In genomic region chr5:65481171-65481575, GRCh38 we compare ENCODE assay signal across 8 cellular contexts. TPM values are rescaled to one million over a fixed set of nuclear protein-coding genes. Genes with fewer than 3 reads are reported as not detected.
A peak's percentile ranks its signal among the peaks of the same experiment; 100 is the strongest.
DNase-seq lines count a peak whose midpoint lies in the region; ATAC-seq, FAIRE-seq and TF ChIP-seq lines count a peak whose summit lies in the region.

No MANE protein-coding gene starts in this region.

- no peak for TF ChIP-seq RAD21 in HepG2 (CRISPR knock-in tag; IDR thresholded peaks at IDR 0.05)

- TF ChIP-seq POLR2A in HepG2 (IDR thresholded peaks at IDR 0.05; ENCODE audit: insufficient read depth in 1 of 2, low read depth in 2 of 2, low read length in 2 of 2): no peak
- no peak for TF ChIP-seq POLR2A in upper lobe of left lung (IDR thresholded peaks at IDR 0.05)

- H4K20me1 ChIP-seq in HepG2 (ENCODE audit: insufficient read depth, low read length): no peaks in the 10 kb centered on the region

- H3K9me3 Mint-ChIP-seq in activated naive CD8-positive, alpha-beta T cell treated with anti-CD3 and anti-CD28 coated beads, Interleukin-2, amount 50 U/mL, for 24 hours: no peaks in the 10 kb centered on the region

- TF ChIP-seq CTCF in HepG2 (CRISPR knock-in tag; IDR thresholded peaks at IDR 0.05) (no peak), upper lobe of left lung (IDR thresholded peaks at IDR 0.05) (no peak), GM10248 (IDR thresholded peaks at IDR 0.05; ENCODE audit: control extremely low read depth, extremely low read depth, low read depth, missing control alignments) (no peak)

- CTCF ChIA-PET in HepG2 (lab: Yijun Ruan, JAX; ENCODE audit: low intra/inter-chr PET ratio, low total read pairs): interaction anchor here (0.8 kb wide), 1 partner anchor 380 kb away, joined by 3 read pairs; no protein-coding TSS in a partner anchor
- CTCF ChIA-PET in GM10248 (lab: Yijun Ruan, JAX): interaction anchor here (0.9 to 4.4 kb wide), 5 partner anchors 9 to 671 kb away, joined by 3 to 48 read pairs (median 6); no protein-coding TSS in a partner anchor

- no peaks in the 10 kb centered on the region for H3K79me2 ChIP-seq in HepG2 (ENCODE audit: insufficient read depth, low read length)

- H3K4me3 Mint-ChIP-seq in activated naive CD8-positive, alpha-beta T cell treated with anti-CD3 and anti-CD28 coated beads, Interleukin-2, amount 50 U/mL, for 24 hours: no peak overlapping the region

- H3K4me1 ChIP-seq in HepG2 (ENCODE audit: insufficient read depth, low read length): peaks cover 17% of the 10 kb centered on the region
- H3K4me1 ChIP-seq in upper lobe of left lung: peaks cover 14 to 25% (median 16%) of the 10 kb centered on the region in 4 donors

- H3K27me3 ChIP-seq in HepG2 (ENCODE audit: control insufficient read depth in 1 of 2, insufficient read depth in 2 of 2, low read length in 2 of 2) (no peaks in the 10 kb centered on the region; a peak in 1 of 5 replicates), upper lobe of left lung (no peaks in the 10 kb centered on the region)

- no peaks in the 10 kb centered on the region for H3K36me3 ChIP-seq in HepG2 (replicated peaks in 1 of 2; ENCODE audit: control insufficient read depth in 1 of 2, insufficient read depth in 2 of 2, low read length in 2 of 2)
- no peaks in the 10 kb centered on the region for H3K36me3 ChIP-seq in upper lobe of left lung

- peak overlapping the region; percentile 92 for H3K27ac Mint-ChIP-seq in activated naive CD8-positive, alpha-beta T cell treated with anti-CD3 and anti-CD28 coated beads, Interleukin-2, amount 50 U/mL, for 24 hours

- in situ Hi-C loops in HepG2 (cut with HindIII; ENCODE audit: extremely low pct_ligation_motif_present, low pct_unique_long_range_greater_than_20kb): loop anchor here (5.0 to 25.0 kb wide), 5 partner anchors 264 to 844 kb away; no protein-coding TSS in a partner anchor

- no peaks in the 10 kb centered on the region for H3K9me3 ChIP-seq in HepG2 (ENCODE audit: low read length)
- no peaks in the 10 kb centered on the region for H3K9me3 ChIP-seq in upper lobe of left lung

- WGBS in HepG2 (ENCODE audit: low lambda C conversion rate): 1% methylated on average over 7 of the region's 7 CpGs
- WGBS in upper lobe of left lung, 2 donors: 0% methylated on average over 7 of the region's 7 CpGs

- DNase-seq in activated naive CD8-positive, alpha-beta T cell treated with anti-CD3 and anti-CD28 coated beads, Interleukin-2, amount 50 U/mL, for 24 hours: no peak
- no peak for DNase-seq in HepG2 (ENCODE audit: low spot score)
- no peak for DNase-seq in upper lobe of left lung
- DNase-seq in NK-92 treated with Interleukin-12 subunit alpha and Interleukin-12 subunit beta, amount 100 ng/mL, for 24 hours (lab: John Stamatoyannopoulos, UW): no peak
- no peak for DNase-seq in GM10248 (ENCODE audit: extremely low spot score)
- DNase-seq in activated naive CD4-positive, alpha-beta T cell treated with anti-CD3 and anti-CD28 coated beads, Interleukin-2, amount 50 U/mL, for 16 hours: no peak

- TF ChIP-seq EP300 in HepG2 (IDR thresholded peaks at IDR 0.05; ENCODE audit: low read depth in 2 of 2, low read length in 2 of 2) (no peak), HepG2 (CRISPR knock-in tag; IDR thresholded peaks at IDR 0.05; ENCODE audit: borderline replicate concordance) (no peak), upper lobe of left lung (IDR thresholded peaks at IDR 0.05) (no peak)

- no peak for FAIRE-seq in HepG2 (lab: Jason Lieb, UNC)

- peaks cover 15% of the 10 kb centered on the region for H3K4me1 Mint-ChIP-seq in activated naive CD8-positive, alpha-beta T cell treated with anti-CD3 and anti-CD28 coated beads, Interleukin-2, amount 50 U/mL, for 24 hours

- no TSS peak for BruUV-seq in HepG2 (replicated peaks; lab: Mats Ljungman, UMichigan)

- POLR2A ChIA-PET in HepG2 (lab: Yijun Ruan, JAX): interaction anchor here (0.8 to 3.4 kb wide), 2 partner anchors 82 to 379 kb away, joined by 3 to 24 read pairs; partner anchors contain the start of genes CENPK and PPWD1
- POLR2A ChIA-PET in GM10248 (lab: Yijun Ruan, JAX): no interaction called here

- peak; percentile 33 for ATAC-seq in GM18511 (IDR thresholded peaks at IDR 0.05; ENCODE audit: unreplicated experiment)
- ATAC-seq in HG02938 (IDR thresholded peaks at IDR 0.05; ENCODE audit: unreplicated experiment): peak; percentile 7
- ATAC-seq in activated naive CD8-positive, alpha-beta T cell treated with anti-CD3 and anti-CD28 coated beads, Interleukin-2, amount 50 U/mL, for 24 hours: no peak
- ATAC-seq in HepG2: peak; percentile 36
- no peak for ATAC-seq in upper lobe of left lung (ENCODE audit: low FRiP score in 2 of 2)

- no peaks in the 10 kb centered on the region for H3K27me3 Mint-ChIP-seq in activated naive CD8-positive, alpha-beta T cell treated with anti-CD3 and anti-CD28 coated beads, Interleukin-2, amount 50 U/mL, for 24 hours

- peak overlapping the region; percentile 58 for H3K9ac ChIP-seq in HepG2 (ENCODE audit: insufficient read depth, low read depth, low read length)

- H3K4me3 ChIP-seq in HepG2 (replicated peaks in 1 of 3; ENCODE audit: insufficient read depth in 1 of 3, low read depth in 2 of 3, low read length in 3 of 3): peak overlapping the region; percentile 61 to 73 (median 67)
- peak overlapping the region in 3 of 4 donors; percentile 45 to 57 (median 57) for H3K4me3 ChIP-seq in upper lobe of left lung

- H3K27ac ChIP-seq in HepG2 (ENCODE audit: extremely low read length, insufficient read depth, low read length) (peak overlapping the region; percentile 56), upper lobe of left lung (peak overlapping the region; percentile 76 to 86 (median 82))

- intact Hi-C loops in HepG2 (cut with micrococcal nuclease; ENCODE audit: unreplicated experiment): loop anchor here (5.0 kb wide), 3 partner anchors 154 to 844 kb away; no protein-coding TSS in a partner anchor

- peak overlapping the region; percentile 95 for H3K4me2 ChIP-seq in HepG2 (ENCODE audit: low read depth, low read length)

- H2AFZ ChIP-seq in HepG2 (ENCODE audit: low read length): peak overlapping the region; percentile 88

- H3K36me3 Mint-ChIP-seq in activated naive CD8-positive, alpha-beta T cell treated with anti-CD3 and anti-CD28 coated beads, Interleukin-2, amount 50 U/mL, for 24 hours (ENCODE audit: low read depth): no peaks in the 10 kb centered on the region

TF ChIP-seq in HepG2, 621 proteins besides CTCF, POLR2A, EP300 and RAD21:
- TF ChIP-seq ZNF275 (CRISPR knock-in tag; IDR thresholded peaks at IDR 0.05; ENCODE audit: borderline replicate concordance) (no peak), NCOR1 (IDR thresholded peaks at IDR 0.05; ENCODE audit: borderline replicate concordance, low read length) (no peak), TCF12 (IDR thresholded peaks at IDR 0.05) (no peak), TCF12 (CRISPR knock-in tag; IDR thresholded peaks at IDR 0.05) (no peak), ZNF264 (CRISPR knock-in tag; IDR thresholded peaks at IDR 0.05) (no peak), ZSCAN21 (CRISPR knock-in tag; IDR thresholded peaks at IDR 0.05; ENCODE audit: borderline replicate concordance) (no peak), DRAP1 (CRISPR knock-in tag; IDR thresholded peaks at IDR 0.05) (no peak)

RNA-seq across cellular contexts. Expression of gene ADAMTS6, which starts 0.5 kb away (rescaled TPM):
- 0.93 and 3.1 TPM in 2 replicates for total RNA-seq in HepG2 (2016; rRNA removed; fragmentation: Illumina TruSeq; extraction: Trizol)
- 15.4 and 18.4 TPM in 2 replicates for total RNA-seq in HepG2 (2016; cell fraction: cytosol; rRNA removed; fragmentation: Illumina TruSeq; extraction: Trizol; ENCODE audit: low read depth)
- total RNA-seq in HepG2 (2016; cell fraction: insoluble cytoplasmic fraction; rRNA removed; fragmentation: Illumina TruSeq; extraction: Trizol): 2.0 and 3.5 TPM in 2 replicates
- total RNA-seq in HepG2 (2016; cell fraction: membrane; rRNA removed; fragmentation: Illumina TruSeq; extraction: Trizol): 11.5 and 16.5 TPM in 2 replicates
- 7.5 and 9.0 TPM in 2 replicates for total RNA-seq in HepG2 (2016; cell fraction: nucleus; rRNA removed; fragmentation: Illumina TruSeq; extraction: Trizol)
- 7.3 and 8.2 TPM in 2 replicates for polyA plus RNA-seq in HepG2 (2011; rRNA removed)
- polyA plus RNA-seq in HepG2 (2011; cell fraction: cytosol; rRNA removed): 2.2 and 3.2 TPM in 2 replicates
- 39.0 and 39.9 TPM in 2 replicates for polyA plus RNA-seq in HepG2 (2011; cell fraction: nucleus; rRNA removed)
- 4.2 and 5.0 TPM in 2 replicates for polyA plus RNA-seq in HepG2 (2012)
- 0.01 and 0.02 TPM in 2 replicates for polyA plus RNA-seq in HepG2 (2016; cell fraction: cytosol; fragmentation: Illumina TruSeq; extraction: Trizol; ENCODE audit: low read depth)
- polyA plus RNA-seq in HepG2 (2016; cell fraction: insoluble cytoplasmic fraction; fragmentation: Illumina TruSeq; extraction: Trizol; ENCODE audit: low read depth): 0.29 and 0.35 TPM in 2 replicates
- polyA plus RNA-seq in HepG2 (2016; cell fraction: membrane; fragmentation: Illumina TruSeq; extraction: Trizol; ENCODE audit: low read depth): 0.03 and 0.12 TPM in 2 replicates
- polyA plus RNA-seq in HepG2 (2016; cell fraction: nucleus; fragmentation: Illumina TruSeq; extraction: Trizol; ENCODE audit: insufficient read depth, low read depth): 4.0 and 4.6 TPM in 2 replicates
- polyA minus RNA-seq in HepG2 (2011; rRNA and poly(A)+ RNA removed; ENCODE audit: low replicate concordance): 2.9 and 8.8 TPM in 2 replicates
- 6.4 and 7.6 TPM in 2 replicates for polyA minus RNA-seq in HepG2 (2011; cell fraction: cytosol; rRNA and poly(A)+ RNA removed)
- 48.6 and 63.0 TPM in 2 replicates for polyA minus RNA-seq in HepG2 (2011; cell fraction: nucleus; rRNA and poly(A)+ RNA removed)
- 10 to 100 TPM in 2 of 6 donors, 1 to 10 TPM in 4; 2.2 to 19.4 (median 6.5) TPM for total RNA-seq in upper lobe of left lung

Comparison
In these comparisons a context has a peak if more than half of its experiments do, and no peak if none do; other contexts are left out.
1. ATAC-seq: peak in GM18511 (single experiment), HG02938 (single experiment) and HepG2 (single experiment); none in activated naive CD8-positive, alpha-beta T cell treated with anti-CD3 and anti-CD28 coated beads, Interleukin-2, amount 50 U/mL, for 24 hours (single experiment) and upper lobe of left lung (0 of 2).